ENCODE assay signal across 11 cellular contexts in genomic region chr3:184339016-184339415, GRCh38. TPM values are rescaled to one million over a fixed set of nuclear protein-coding genes. Genes with fewer than 3 reads are reported as not detected.
DNase-seq lines count a peak whose midpoint lies in the region; ATAC-seq and TF ChIP-seq lines count a peak whose summit lies in the region.
"Had no signal": no experiment of that assay in that cellular context is flagged by ENCODE, and none has a peak within 500 bp of the region (broad histone marks: within the 10 kb centered on the region; RNA-seq: fewer than 3 reads in every experiment).

No MANE protein-coding gene starts in this region.

- H3K9me3 Mint-ChIP-seq in activated CD8-positive, alpha-beta T cell treated with anti-CD3 and anti-CD28 coated beads for 36 hours, result no peaks in the 10 kb centered on the region
- H3K9me3 Mint-ChIP-seq: activated naive CD8-positive, alpha-beta T cell treated with anti-CD3 and anti-CD28 coated beads for 36 hours had no signal

- no peak overlapping the region for H3K27ac Mint-ChIP-seq in activated CD8-positive, alpha-beta T cell treated with anti-CD3 and anti-CD28 coated beads for 36 hours
- H3K27ac Mint-ChIP-seq: activated naive CD8-positive, alpha-beta T cell treated with anti-CD3 and anti-CD28 coated beads for 36 hours had no signal

- H3K4me1 Mint-ChIP-seq in activated CD8-positive, alpha-beta T cell treated with anti-CD3 and anti-CD28 coated beads for 36 hours (ENCODE audit: low read depth), result peaks cover 35% of the 10 kb centered on the region

- intact Hi-C loops in activated CD8-positive, alpha-beta T cell treated with anti-CD3 and anti-CD28 coated beads for 36 hours (cut with micrococcal nuclease), result no loop called here

- ATAC-seq in activated CD8-positive, alpha-beta T cell treated with anti-CD3 and anti-CD28 coated beads for 36 hours, result no peak
- ATAC-seq in HG02970 (IDR thresholded peaks at IDR 0.05; ENCODE audit: low FRiP score, unreplicated experiment), result no peak

- no peak overlapping the region for H3K4me3 Mint-ChIP-seq in activated CD8-positive, alpha-beta T cell treated with anti-CD3 and anti-CD28 coated beads for 36 hours
- H3K4me3 Mint-ChIP-seq: activated naive CD8-positive, alpha-beta T cell treated with anti-CD3 and anti-CD28 coated beads for 36 hours had no signal

- H3K27me3 Mint-ChIP-seq in activated CD8-positive, alpha-beta T cell treated with anti-CD3 and anti-CD28 coated beads for 36 hours, result no peaks in the 10 kb centered on the region
- H3K27me3 Mint-ChIP-seq: activated naive CD8-positive, alpha-beta T cell treated with anti-CD3 and anti-CD28 coated beads for 36 hours had no signal

- no peak for TF ChIP-seq CTCF in retinal pigment epithelial cell (conservative IDR thresholded peaks at IDR 0.05; ENCODE audit: low read depth, low read length)
- TF ChIP-seq CTCF in activated CD8-positive, alpha-beta T cell treated with anti-CD3 and anti-CD28 coated beads for 36 hours (IDR thresholded peaks at IDR 0.05), result no peak

- peaks cover 0 to 2% of the 10 kb centered on the region in 2 donors for H3K9me3 ChIP-seq in esophagus (ENCODE audit: control insufficient read depth in 2 of 2, insufficient read depth in 1 of 2, low read depth in 1 of 2, low read length in 1 of 2)

- 37 to 56% methylated on average over 9 of the region's 9 CpGs for WGBS in esophagus, 2 donors

- no peaks in the 10 kb centered on the region for H3K27me3 ChIP-seq in esophagus (ENCODE audit: control insufficient read depth in 1 of 2, insufficient read depth in 2 of 2, low read length in 2 of 2)

- peak overlapping the region; percentile 98 to 99 for H3K27ac ChIP-seq in esophagus (ENCODE audit: low read depth in 2 of 2, low read length in 1 of 2)

- CTCF ChIA-PET in activated CD8-positive, alpha-beta T cell treated with anti-CD3 and anti-CD28 coated beads for 36 hours (lab: Charles Lee), result interaction anchor here (1.0 to 2.8 kb wide), 3 partner anchors 13 to 33 kb away, joined by 3 to 25 read pairs (median 3); no protein-coding TSS in a partner anchor

- no peak overlapping the region for H3K4me3 ChIP-seq in esophagus (ENCODE audit: low read depth in 1 of 2, low read length in 2 of 2)
- peak overlapping the region; percentile 42 for H3K4me3 ChIP-seq in retinal pigment epithelial cell (ENCODE audit: low read length)

- POLR2A ChIA-PET in activated CD8-positive, alpha-beta T cell treated with anti-CD3 and anti-CD28 coated beads for 36 hours (lab: Charles Lee), result interaction anchor here (0.7 to 3.8 kb wide), 5 partner anchors 12 to 23 kb away, joined by 3 to 22 read pairs (median 8); partner anchors contain the start of gene EIF4G1

- H3K36me3 Mint-ChIP-seq in activated CD8-positive, alpha-beta T cell treated with anti-CD3 and anti-CD28 coated beads for 36 hours (ENCODE audit: low read depth), result peaks cover 12% of the 10 kb centered on the region

- peaks cover 2 to 27% of the 10 kb centered on the region in 2 donors for H3K4me1 ChIP-seq in esophagus (ENCODE audit: control insufficient read depth in 2 of 2, insufficient read depth in 2 of 2, low read length in 1 of 2)

- DNase-seq in DMS153 treated with DMSO at 0.1 percent for 48 hours (lab: John Stamatoyannopoulos, UW; ENCODE audit: unreplicated experiment), result peak; percentile 44
- peak; percentile 71 for DNase-seq in NCI-H2227 (lab: John Stamatoyannopoulos, UW; ENCODE audit: unreplicated experiment)
- no peak for DNase-seq in retinal pigment epithelial cell (ENCODE audit: low read depth)
- DNase-seq in activated CD8-positive, alpha-beta T cell treated with anti-CD3 and anti-CD28 coated beads for 36 hours, result no peak
- DNase-seq in islet precursor cell, result no peak
- DNase-seq in HPDE6-E6E7 (ENCODE audit: extremely low spot score), result no peak
- DNase-seq: DND-41 had no signal

- H3K36me3 ChIP-seq in esophagus (ENCODE audit: control insufficient read depth in 2 of 2, insufficient read depth in 2 of 2, low read length in 1 of 2), result peaks cover 5 to 18% of the 10 kb centered on the region in 2 donors

RNA-seq across cellular contexts. Expression of gene FAM131A, which starts 1.6 kb away (rescaled TPM):
- polyA plus RNA-seq in esophagus, result 1 to 10 TPM; 7.7 to 9.5 TPM
- 1 to 10 TPM; 4.0 to 5.5 TPM for total RNA-seq in activated CD8-positive, alpha-beta T cell treated with anti-CD3 and anti-CD28 coated beads for 36 hours

RNA-seq across cellular contexts. Expression of gene CLCN2, which starts 22.4 kb away (rescaled TPM):
- 1 to 10 TPM; 3.1 to 5.4 TPM for polyA plus RNA-seq in esophagus
- 1 to 10 TPM; 4.0 to 4.2 TPM for total RNA-seq in activated CD8-positive, alpha-beta T cell treated with anti-CD3 and anti-CD28 coated beads for 36 hours

RNA-seq across cellular contexts. Expression of gene POLR2H, which starts 22.5 kb away (rescaled TPM):
- 100 to 1,000 TPM in 1 of 2 donors, 10 to 100 TPM in 1; 79.6 to 103 TPM for polyA plus RNA-seq in esophagus
- total RNA-seq in activated CD8-positive, alpha-beta T cell treated with anti-CD3 and anti-CD28 coated beads for 36 hours, result 100 to 1,000 TPM; 166 to 169 TPM

RNA-seq across cellular contexts. Expression of gene EIF4G1, which starts 24.6 kb away (rescaled TPM):
- polyA plus RNA-seq in esophagus, result 100 to 1,000 TPM; 222 to 257 TPM
- 100 to 1,000 TPM; 429 to 437 TPM for total RNA-seq in activated CD8-positive, alpha-beta T cell treated with anti-CD3 and anti-CD28 coated beads for 36 hours

RNA-seq across cellular contexts. Expression of gene THPO, which starts 39.0 kb away (rescaled TPM):
- under 1 TPM; 0.06 to 0.12 TPM for polyA plus RNA-seq in esophagus
- not detected for total RNA-seq in activated CD8-positive, alpha-beta T cell treated with anti-CD3 and anti-CD28 coated beads for 36 hours
- total RNA-seq: activated naive CD8-positive, alpha-beta T cell treated with anti-CD3 and anti-CD28 coated beads for 36 hours; M059J had no signal

Comparison
In these comparisons a context has a peak if more than half of its experiments do, and no peak if none do; other contexts are left out.
1. DNase-seq: peak in DMS153 treated with DMSO at 0.1 percent for 48 hours (single experiment) and NCI-H2227 (single experiment); none in retinal pigment epithelial cell (single experiment), activated CD8-positive, alpha-beta T cell treated with anti-CD3 and anti-CD28 coated beads for 36 hours (single experiment), islet precursor cell (single experiment) and HPDE6-E6E7 (single experiment).